ENCODE assay signal across 20 cellular contexts in the genomic region with DNA sequence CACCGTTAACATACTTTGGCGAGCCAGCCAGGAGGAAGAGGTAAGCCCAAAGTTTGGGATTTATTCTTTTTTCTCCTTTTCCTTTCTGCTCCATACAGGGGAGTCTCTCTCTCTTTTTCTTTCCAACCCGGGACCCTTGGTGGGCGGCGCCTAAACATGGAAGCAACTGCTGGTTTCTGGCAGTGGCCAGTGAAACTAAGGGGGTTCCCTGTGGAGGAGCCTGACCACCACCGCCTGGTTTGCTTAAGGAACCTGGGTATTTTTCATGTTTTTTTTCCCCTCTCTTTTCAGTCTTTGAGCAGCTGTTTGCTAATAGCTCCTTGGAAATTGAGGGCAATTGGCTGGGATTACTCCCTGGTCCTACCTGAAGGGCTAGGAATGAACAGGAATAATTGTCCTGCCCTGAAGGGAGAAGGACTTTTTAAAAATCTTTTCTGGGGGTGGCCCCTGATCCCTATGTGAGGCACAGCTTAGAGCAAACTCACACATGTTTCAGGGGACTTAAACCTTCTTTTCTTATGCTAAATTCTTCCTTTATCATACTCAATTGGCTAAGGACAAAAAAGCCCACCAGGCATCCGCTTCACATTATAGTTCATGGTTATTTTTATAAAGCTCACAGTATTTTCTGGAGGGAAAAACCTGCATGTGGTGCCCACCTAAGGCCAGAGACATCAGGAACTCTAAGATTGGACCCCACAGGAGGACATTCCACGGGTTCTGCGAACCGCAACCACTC.
"Had no signal": no experiment of that assay in that cellular context is flagged by ENCODE, and none has a peak within 500 bp of the region (broad histone marks: within the 10 kb centered on the region; RNA-seq: fewer than 3 reads in every experiment).

No MANE protein-coding gene starts in this region.

- H3K9me3 Mint-ChIP-seq: activated CD4-positive, alpha-beta T cell treated with anti-CD3 and anti-CD28 coated beads, Interleukin-2, amount 10 ng/mL, durations not matched to agents 7 days and 5 days; stimulated activated naive CD8-positive, alpha-beta T cell treated with anti-CD3 and anti-CD28 coated beads, Interleukin-15, Interleukin-2, amounts not matched to agents 100 ng/mL and 50 ng/mL, for 24 hours had no signal

- H3K9me3 ChIP-seq: ascending aorta, pancreas, psoas muscle, tibial artery had no signal

- H3K27ac Mint-ChIP-seq: activated CD4-positive, alpha-beta T cell treated with anti-CD3 and anti-CD28 coated beads, Interleukin-2, amount 10 ng/mL, durations not matched to agents 7 days and 5 days; activated CD8-positive, alpha-beta T cell treated with anti-CD3 and anti-CD28 coated beads, Interleukin-2, amount 10 ng/mL, durations not matched to agents 7 days and 5 days; activated naive CD4-positive, alpha-beta T cell treated with anti-CD3 and anti-CD28 coated beads, Interleukin-2, amount 50 U/mL, for 72 hours; immature natural killer cell; natural killer cell; stimulated activated naive CD8-positive, alpha-beta T cell treated with anti-CD3 and anti-CD28 coated beads, Interleukin-15, Interleukin-2, amounts not matched to agents 100 ng/mL and 50 ng/mL, for 24 hours had no signal

- H3K27me3 Mint-ChIP-seq: activated CD4-positive, alpha-beta T cell treated with anti-CD3 and anti-CD28 coated beads, Interleukin-2, amount 10 ng/mL, durations not matched to agents 7 days and 5 days; stimulated activated naive CD8-positive, alpha-beta T cell treated with anti-CD3 and anti-CD28 coated beads, Interleukin-15, Interleukin-2, amounts not matched to agents 100 ng/mL and 50 ng/mL, for 24 hours had no signal

- H3K4me3 ChIP-seq: ascending aorta, lung, pancreas, psoas muscle, tibial artery had no signal

- H3K36me3 ChIP-seq: ascending aorta, pancreas, tibial artery had no signal

- H3K36me3 Mint-ChIP-seq: activated naive CD4-positive, alpha-beta T cell treated with anti-CD3 and anti-CD28 coated beads, Interleukin-2, amount 50 U/mL, for 72 hours; immature natural killer cell; natural killer cell had no signal

- DNase-seq: activated CD4-positive, alpha-beta T cell treated with anti-CD3 and anti-CD28 coated beads, Interleukin-2, amount 10 ng/mL, durations not matched to agents 7 days and 5 days; activated CD8-positive, alpha-beta T cell treated with anti-CD3 and anti-CD28 coated beads, Interleukin-2, amount 10 ng/mL, durations not matched to agents 7 days and 5 days; activated gamma-delta T cell treated with Interleukin-2 at 50 U/mL for 16 hours; activated T-cell treated with anti-CD3 and anti-CD28 coated beads, Interleukin-2, amount 50 U/mL, for 1 hour; central memory CD4-positive, alpha-beta T cell; dermis blood vessel endothelial cell; effector memory CD4-positive, alpha-beta T cell; foreskin melanocyte; immature natural killer cell; natural killer cell; pancreas; psoas muscle; right cardiac atrium; stimulated activated CD4-positive, alpha-beta T cell treated with anti-CD3 and anti-CD28 coated beads, Interleukin-12 subunit alpha, Interleukin-12 subunit beta, amount 100 ng/mL, for 4 hours; stimulated activated CD4-positive, alpha-beta T cell treated with anti-CD3 and anti-CD28 coated beads, Interleukin-4, amount 100 ng/mL, for 4 hours; tibial artery had no signal

- H3K27ac ChIP-seq: ascending aorta, pancreas, psoas muscle, tibial artery had no signal

- H3K4me1 Mint-ChIP-seq: activated CD4-positive, alpha-beta T cell treated with anti-CD3 and anti-CD28 coated beads, Interleukin-2, amount 10 ng/mL, durations not matched to agents 7 days and 5 days; immature natural killer cell; natural killer cell had no signal

- H3K27me3 ChIP-seq: ascending aorta, pancreas, tibial artery had no signal

- H3K4me1 ChIP-seq: ascending aorta, pancreas, psoas muscle, tibial artery had no signal

- H3K4me3 Mint-ChIP-seq: activated CD4-positive, alpha-beta T cell treated with anti-CD3 and anti-CD28 coated beads, Interleukin-2, amount 10 ng/mL, durations not matched to agents 7 days and 5 days; activated CD8-positive, alpha-beta T cell treated with anti-CD3 and anti-CD28 coated beads, Interleukin-2, amount 10 ng/mL, durations not matched to agents 7 days and 5 days; immature natural killer cell; natural killer cell; stimulated activated naive CD8-positive, alpha-beta T cell treated with anti-CD3 and anti-CD28 coated beads, Interleukin-15, Interleukin-2, amounts not matched to agents 100 ng/mL and 50 ng/mL, for 24 hours had no signal
